ENCODE assay signal across 9 cellular contexts in the genomic region with DNA sequence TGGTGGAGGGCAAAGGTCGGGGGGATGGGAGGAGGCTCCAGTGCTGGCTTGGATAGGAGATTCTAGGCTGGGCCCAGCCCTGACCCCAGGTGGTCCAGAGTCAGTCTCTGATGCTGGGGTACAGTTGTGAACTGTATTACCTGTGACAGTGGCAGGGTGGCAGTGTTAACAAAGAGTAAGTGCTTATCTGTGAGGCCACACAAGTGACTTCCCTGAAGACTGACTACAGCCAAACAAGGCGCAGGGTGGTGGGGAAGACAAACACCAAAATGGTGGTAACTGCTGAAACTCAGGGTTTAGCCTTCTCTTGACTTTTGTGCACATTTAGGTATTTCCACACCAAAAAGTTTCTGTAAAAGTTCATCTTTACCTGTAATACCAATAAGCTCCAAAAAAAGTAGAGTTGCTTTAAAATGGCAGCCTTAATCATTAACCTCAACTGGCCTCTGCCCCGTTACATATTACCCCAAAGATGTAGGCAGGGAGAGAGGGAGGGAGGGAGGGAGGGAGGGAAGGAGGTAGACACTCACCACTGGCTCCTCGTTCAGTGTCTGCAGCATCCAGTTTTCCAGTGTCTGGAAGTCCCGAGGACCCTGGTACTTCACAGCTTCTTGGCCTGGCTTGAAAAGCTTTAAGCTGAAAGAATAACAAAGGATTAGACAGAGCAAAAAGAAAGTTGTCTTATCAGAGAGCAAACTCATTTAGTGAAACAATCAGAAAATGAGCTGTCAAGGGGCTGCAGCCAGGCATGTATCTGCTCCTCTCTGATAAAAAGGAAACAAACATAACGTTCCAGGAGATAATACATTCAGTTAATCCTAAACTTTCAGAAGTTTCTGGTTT. TPM values are rescaled to one million over a fixed set of nuclear protein-coding genes. Genes with fewer than 3 reads are reported as not detected.
A peak's percentile ranks its signal among the peaks of the same experiment; 100 is the strongest.
DNase-seq lines count a peak whose midpoint lies in the region; ATAC-seq and TF ChIP-seq lines count a peak whose summit lies in the region.
"Had no signal": no experiment of that assay in that cellular context is flagged by ENCODE, and none has a peak within 500 bp of the region (broad histone marks: within the 10 kb centered on the region; RNA-seq: fewer than 3 reads in every experiment).

No MANE protein-coding gene starts in this region.

- TF ChIP-seq CTCF in Calu3 (IDR thresholded peaks at IDR 0.05; ENCODE audit: unreplicated experiment) (no peak), spleen (IDR thresholded peaks at IDR 0.05 in 8 of 11, conservative IDR thresholded peaks at IDR 0.05 in 3 of 11) (peak in 1 of 11 experiments; percentile 8)

- H3K4me3 ChIP-seq in spleen, result no peak overlapping the region
- H3K4me3 ChIP-seq in SJCRH30, result no peak overlapping the region

- no peak for TF ChIP-seq POLR2A in spleen (IDR thresholded peaks at IDR 0.05)

- no peaks in the 10 kb centered on the region for H3K9me3 Mint-ChIP-seq in Calu3 (ENCODE audit: low read depth, unreplicated experiment)

- no peak overlapping the region for H3K4me3 Mint-ChIP-seq in Calu3 (ENCODE audit: low read depth, unreplicated experiment)

- H3K9me3 ChIP-seq in spleen (no peaks in the 10 kb centered on the region), SJCRH30 (replicated peaks) (no peaks in the 10 kb centered on the region)

- DNase-seq in Calu3 (peak; percentile 3), OCI-M1 (lab: John Stamatoyannopoulos, UW) (peak; percentile 93), iPS-NIHi7 (ENCODE audit: extremely low spot score) (peak; percentile 43), spleen (no peak), mesenteric fat pad (ENCODE audit: low spot score) (no peak), NCI-H1092 (lab: John Stamatoyannopoulos, UW) (no peak), SJCRH30 (no peak)
- DNase-seq: activated T-cell treated with anti-CD3 and anti-CD28 coated beads, Interleukin-2, amount 50 U/mL, for 1 hour had no signal

- no peaks in the 10 kb centered on the region for H3K4me1 Mint-ChIP-seq in Calu3 (ENCODE audit: low read depth, unreplicated experiment)

- ATAC-seq in GM21576 (IDR thresholded peaks at IDR 0.05; ENCODE audit: unreplicated experiment), result peak; percentile 35

- peaks cover 16% of the 10 kb centered on the region for H3K36me3 Mint-ChIP-seq in Calu3 (ENCODE audit: insufficient read depth, unreplicated experiment)

- WGBS in spleen, 5 donors, result 85 to 95% (median 93%) methylated on average over 6 of the region's 6 CpGs

- H3K27ac ChIP-seq in spleen (peak overlapping the region in 2 of 8 donors; percentile 8), SJCRH30 (no peak overlapping the region)

- H3K27me3 ChIP-seq in spleen (replicated peaks in 1 of 7), result no peaks in the 10 kb centered on the region
- H3K27me3 ChIP-seq in SJCRH30, result no peaks in the 10 kb centered on the region

- intact Hi-C loops in Calu3 (cut with micrococcal nuclease; ENCODE audit: unreplicated experiment), result loop anchor here (5.0 kb wide), 2 partner anchors 93 to 163 kb away; a partner anchor contains a TSS
- intact Hi-C loops in spleen (cut with DNase I; ENCODE audit: low total_unique reads), result no loop called here

- CTCF ChIA-PET in Calu3 (lab: Charles Lee), result no interaction called here

- H3K36me3 ChIP-seq in spleen (peaks cover 4 to 100% (median 93%) of the 10 kb centered on the region in 6 donors), SJCRH30 (peaks cover 18% of the 10 kb centered on the region; the same call in 1 of the 2 replicates)

- no peak overlapping the region for H3K27ac Mint-ChIP-seq in Calu3 (ENCODE audit: unreplicated experiment)

- no peaks in the 10 kb centered on the region for H3K27me3 Mint-ChIP-seq in Calu3 (ENCODE audit: unreplicated experiment)

- BruUV-seq in Calu3 (replicated peaks; lab: Mats Ljungman, UMichigan), result no TSS peak

- H3K4me1 ChIP-seq in spleen (peaks cover 0 to 9% (median 0%) of the 10 kb centered on the region in 6 donors), SJCRH30 (no peaks in the 10 kb centered on the region)

RNA-seq across cellular contexts. Expression of a gene that starts 11.3 kb away (rescaled TPM):
- 81.3 and 111 TPM in 2 replicates for total RNA-seq in Calu3 (2022)
- 100 to 1,000 TPM; 125 to 645 (median 241) TPM for total RNA-seq in spleen
- 10 to 100 TPM; 25.9 to 58.2 (median 48.7) TPM for polyA plus RNA-seq in spleen
- total RNA-seq in mesenteric fat pad, result 153 TPM
- total RNA-seq in SJCRH30 (2014; rRNA removed; shearing (Covaris generic)), result 128 and 134 TPM in 2 replicates

Comparison
In these comparisons a context has a peak if more than half of its experiments do, and no peak if none do; other contexts are left out.
1. DNase-seq: peak in Calu3 (single experiment), OCI-M1 (single experiment) and iPS-NIHi7 (single experiment); none in spleen (single experiment), mesenteric fat pad (single experiment), NCI-H1092 (single experiment) and SJCRH30 (0 of 2).